Comparison of ENCODE assay signal across 8 cellular contexts in the genomic region with DNA sequence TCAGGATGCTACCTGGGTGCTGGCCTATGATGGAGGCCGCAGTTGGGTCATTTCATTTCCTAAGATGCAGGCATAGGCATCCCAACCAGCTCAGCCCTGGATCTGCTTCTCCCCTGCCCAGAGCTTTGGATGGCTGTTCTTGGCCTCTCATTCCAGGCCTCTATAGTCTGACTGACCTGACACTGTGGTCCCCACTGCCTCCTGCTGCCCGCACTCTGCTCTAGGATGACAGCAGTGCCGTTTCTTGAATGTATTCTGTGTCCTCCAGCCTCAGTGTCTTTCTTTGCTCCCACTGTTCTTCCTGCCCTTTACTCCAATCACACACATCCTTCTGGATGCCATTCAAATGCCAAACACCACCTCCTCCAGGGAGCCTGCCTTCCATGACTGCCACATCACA.
DNase-seq lines count a peak whose midpoint lies in the region; ATAC-seq and TF ChIP-seq lines count a peak whose summit lies in the region.

No MANE protein-coding gene starts in this region.

- H3K4me2 ChIP-seq in parathyroid adenoma (ENCODE audit: low read length): no peak overlapping the region

- H3K27ac ChIP-seq in dorsolateral prefrontal cortex: peak overlapping the region in 1 of 59 donors; percentile 22
- no peak overlapping the region for H3K27ac ChIP-seq in parathyroid adenoma

- H3K36me3 ChIP-seq in parathyroid adenoma (ENCODE audit: control insufficient read depth, insufficient read depth, low read length): no peaks in the 10 kb centered on the region

- H3K4me1 ChIP-seq in parathyroid adenoma: no peaks in the 10 kb centered on the region

- ATAC-seq in GM18520 (IDR thresholded peaks at IDR 0.05; ENCODE audit: unreplicated experiment): no peak

- intact Hi-C loops in dorsolateral prefrontal cortex (cut with DNase I): no loop called here

- no peaks in the 10 kb centered on the region for H3K9me3 ChIP-seq in parathyroid adenoma (ENCODE audit: control insufficient read depth, low read length)

- no peak overlapping the region for H3K4me3 ChIP-seq in AG10803 (ENCODE audit: low read length)
- no peak overlapping the region for H3K4me3 ChIP-seq in dorsolateral prefrontal cortex
- H3K4me3 ChIP-seq in parathyroid adenoma (ENCODE audit: low read depth, low read length): no peak overlapping the region

- H2AFZ ChIP-seq in parathyroid adenoma: no peak overlapping the region

- no peaks in the 10 kb centered on the region for H3K79me2 ChIP-seq in parathyroid adenoma

- H3K9ac ChIP-seq in parathyroid adenoma: no peak overlapping the region

- TF ChIP-seq CTCF in AG10803 (conservative IDR thresholded peaks at IDR 0.05; ENCODE audit: low read length): peak; percentile 59
- TF ChIP-seq CTCF in GM20000 (IDR thresholded peaks at IDR 0.05; ENCODE audit: extremely low read depth, missing control alignments): peak; percentile 19
- peak in 47 of 56 donors; percentile 7 to 69 (median 40) for TF ChIP-seq CTCF in dorsolateral prefrontal cortex (IDR thresholded peaks at IDR 0.05 in 54 of 56, conservative IDR thresholded peaks at IDR 0.05 in 2 of 56; ENCODE audit: low read depth in 1 of 56, partially characterized antibody in 56 of 56)
- TF ChIP-seq CTCF in parathyroid adenoma (IDR thresholded peaks at IDR 0.05): peak; percentile 57

- H3K27me3 ChIP-seq in dorsolateral prefrontal cortex (no peaks in the 10 kb centered on the region), parathyroid adenoma (ENCODE audit: control insufficient read depth, insufficient read depth, low read length) (no peaks in the 10 kb centered on the region)

- peak; percentile 28 for DNase-seq in AG10803 (ENCODE audit: low read depth)
- DNase-seq in GM20000 (ENCODE audit: low spot score): peak; percentile 34
- DNase-seq in T-helper 1 cell: peak in 4 of 5 donors; percentile 12 to 30 (median 24)
- peak in 6 of 10 donors; percentile 40 to 78 (median 55) for DNase-seq in dorsolateral prefrontal cortex
- no peak for DNase-seq in NCI-H128 (lab: John Stamatoyannopoulos, UW; ENCODE audit: unreplicated experiment)
- no peak for DNase-seq in foreskin melanocyte

Comparison
In these comparisons a context has a peak if more than half of its experiments do, and no peak if none do; other contexts are left out.
1. DNase-seq: peak in AG10803 (single experiment), GM20000 (single experiment), T-helper 1 cell (4 of 5) and dorsolateral prefrontal cortex (6 of 10); none in NCI-H128 (single experiment) and foreskin melanocyte (single experiment).
2. Peak in every context shown above with its lines, with median percentiles within 50 percentile points of each other: CTCF ChIP-seq.